In genomic region chr11:44564653-44565007, GRCh38 we compare ENCODE assay signal across 8 cellular contexts. TPM values are rescaled to one million over a fixed set of nuclear protein-coding genes. Genes with fewer than 3 reads are reported as not detected.
DNase-seq lines count a peak whose midpoint lies in the region; ATAC-seq and TF ChIP-seq lines count a peak whose summit lies in the region.

No MANE protein-coding gene starts in this region.

- CTCF ChIA-PET in activated CD8-positive, alpha-beta T cell treated with anti-CD3 and anti-CD28 coated beads for 36 hours (lab: Charles Lee) = interaction anchor here (0.9 to 13.8 kb wide), 4 partner anchors 9 to 347 kb away, joined by 3 to 307 read pairs (median 12); no protein-coding TSS in a partner anchor

- TF ChIP-seq POLR2A in erythroblast (IDR thresholded peaks at IDR 0.05; ENCODE audit: low read length) = no peak

- peaks cover 47% of the 10 kb centered on the region for H3K4me1 Mint-ChIP-seq in activated CD8-positive, alpha-beta T cell treated with anti-CD3 and anti-CD28 coated beads for 36 hours (ENCODE audit: low read depth)

- H3K27me3 Mint-ChIP-seq in activated CD8-positive, alpha-beta T cell treated with anti-CD3 and anti-CD28 coated beads for 36 hours = no peaks in the 10 kb centered on the region

- intact Hi-C loops in activated CD8-positive, alpha-beta T cell treated with anti-CD3 and anti-CD28 coated beads for 36 hours (cut with micrococcal nuclease) = no loop called here
- intact Hi-C loops in cardiac septum (cut with DNase I) = loop anchor here (5.0 to 10.0 kb wide), 4 partner anchors 33 to 540 kb away; partner anchors contain the start of gene TSPAN18

- H3K4me3 Mint-ChIP-seq in activated CD8-positive, alpha-beta T cell treated with anti-CD3 and anti-CD28 coated beads for 36 hours = peak overlapping the region; percentile 82

- TF ChIP-seq CTCF in activated CD8-positive, alpha-beta T cell treated with anti-CD3 and anti-CD28 coated beads for 36 hours (IDR thresholded peaks at IDR 0.05) = no peak

- ATAC-seq in activated CD8-positive, alpha-beta T cell treated with anti-CD3 and anti-CD28 coated beads for 36 hours = no peak
- ATAC-seq in HG03521 (IDR thresholded peaks at IDR 0.05; ENCODE audit: unreplicated experiment) = no peak

- H3K36me3 Mint-ChIP-seq in activated CD8-positive, alpha-beta T cell treated with anti-CD3 and anti-CD28 coated beads for 36 hours (ENCODE audit: low read depth) = peaks cover 38% of the 10 kb centered on the region

- POLR2A ChIA-PET in activated CD8-positive, alpha-beta T cell treated with anti-CD3 and anti-CD28 coated beads for 36 hours (lab: Charles Lee) = interaction anchor here (1.0 to 1.7 kb wide), 3 partner anchors 9 to 57 kb away, joined by 4 to 5 read pairs (median 4); no protein-coding TSS in a partner anchor

- peak overlapping the region; percentile 79 for H3K27ac Mint-ChIP-seq in activated CD8-positive, alpha-beta T cell treated with anti-CD3 and anti-CD28 coated beads for 36 hours

- H3K9me3 Mint-ChIP-seq in activated CD8-positive, alpha-beta T cell treated with anti-CD3 and anti-CD28 coated beads for 36 hours = peaks cover 7% of the 10 kb centered on the region

- DNase-seq in NCI-H526 (lab: John Stamatoyannopoulos, UW) (peak; percentile 53 to 72), NCI-H526 treated with DMSO at 0.1 percent for 48 hours (lab: John Stamatoyannopoulos, UW) (no peak), NCI-H1092 treated with DMSO at 0.1 percent for 48 hours (lab: John Stamatoyannopoulos, UW) (peak; percentile 88), cardiac septum (ENCODE audit: low spot score) (peak; percentile 88), pons (ENCODE audit: low spot score) (peak; percentile 72), erythroblast (lab: John Stamatoyannopoulos, UW) (no peak)
- DNase-seq in activated CD8-positive, alpha-beta T cell treated with anti-CD3 and anti-CD28 coated beads for 36 hours = no peak

RNA-seq across cellular contexts. Expression of gene CD82, which starts 0.8 kb away (rescaled TPM):
- 100 to 1,000 TPM; 289 to 319 TPM for total RNA-seq in activated CD8-positive, alpha-beta T cell treated with anti-CD3 and anti-CD28 coated beads for 36 hours
- 27.9 TPM for total RNA-seq in cardiac septum

Comparison
In these comparisons a context has a peak if more than half of its experiments do, and no peak if none do; other contexts are left out.
1. DNase-seq: peak in NCI-H526 (2 of 2), NCI-H1092 treated with DMSO at 0.1 percent for 48 hours (single experiment), cardiac septum (single experiment) and pons (single experiment); none in NCI-H526 treated with DMSO at 0.1 percent for 48 hours (single experiment), activated CD8-positive, alpha-beta T cell treated with anti-CD3 and anti-CD28 coated beads for 36 hours (single experiment) and erythroblast (0 of 2).
2. RNA of gene CD82, which starts 0.8 kb away (total RNA-seq): 289 to 319 TPM in activated CD8-positive, alpha-beta T cell treated with anti-CD3 and anti-CD28 coated beads for 36 hours; 27.9 TPM in cardiac septum (single experiment); every median in the first group is over 10 times any median in the second.